Comparison of ENCODE assay signal across 8 cellular contexts in genomic region chr2:226798422-226799210, GRCh38. TPM values are rescaled to one million over a fixed set of nuclear protein-coding genes. Genes with fewer than 3 reads are reported as not detected.
A peak's percentile ranks its signal among the peaks of the same experiment; 100 is the strongest.
DNase-seq lines count a peak whose midpoint lies in the region; TF ChIP-seq lines count a peak whose summit lies in the region.

No MANE protein-coding gene starts in this region.

- no peaks in the 10 kb centered on the region for H3K27me3 Mint-ChIP-seq in activated naive CD4-positive, alpha-beta T cell treated with anti-CD3 and anti-CD28 coated beads, Interleukin-2, amount 50 U/mL, for 24 hours

- no peaks in the 10 kb centered on the region for H3K9me3 Mint-ChIP-seq in activated naive CD4-positive, alpha-beta T cell treated with anti-CD3 and anti-CD28 coated beads, Interleukin-2, amount 50 U/mL, for 24 hours

- H3K9ac ChIP-seq in parathyroid adenoma: peak overlapping the region; percentile 39

- peak overlapping the region; percentile 87 for H3K4me3 Mint-ChIP-seq in activated naive CD4-positive, alpha-beta T cell treated with anti-CD3 and anti-CD28 coated beads, Interleukin-2, amount 50 U/mL, for 24 hours

- H3K36me3 Mint-ChIP-seq in activated naive CD4-positive, alpha-beta T cell treated with anti-CD3 and anti-CD28 coated beads, Interleukin-2, amount 50 U/mL, for 24 hours: no peaks in the 10 kb centered on the region

- H3K36me3 ChIP-seq in GM06990 (ENCODE audit: control insufficient read depth, insufficient read depth, low read length): no peaks in the 10 kb centered on the region
- no peaks in the 10 kb centered on the region for H3K36me3 ChIP-seq in cardiac muscle cell
- no peaks in the 10 kb centered on the region for H3K36me3 ChIP-seq in parathyroid adenoma (ENCODE audit: control insufficient read depth, insufficient read depth, low read length)

- peak; percentile 45 for TF ChIP-seq CTCF in GM06990 (IDR thresholded peaks at IDR 0.05; ENCODE audit: insufficient read depth, low read length, poor library complexity, severe bottlenecking)
- TF ChIP-seq CTCF in cardiac muscle cell (IDR thresholded peaks at IDR 0.05; ENCODE audit: low read depth, low read length): peak; percentile 28
- TF ChIP-seq CTCF in parathyroid adenoma (IDR thresholded peaks at IDR 0.05): no peak

- H3K79me2 ChIP-seq in parathyroid adenoma: no peaks in the 10 kb centered on the region

- peak overlapping the region; percentile 89 for H2AFZ ChIP-seq in parathyroid adenoma

- H3K4me3 ChIP-seq in GM06990 (replicated peaks; ENCODE audit: low read depth, low read length) (peak overlapping the region; percentile 63), cardiac muscle cell (peak overlapping the region; percentile 92), parathyroid adenoma (ENCODE audit: low read depth, low read length) (peak overlapping the region; percentile 67)

- H3K9me3 ChIP-seq in cardiac muscle cell (ENCODE audit: low read depth) (no peaks in the 10 kb centered on the region), parathyroid adenoma (ENCODE audit: control insufficient read depth, low read length) (no peaks in the 10 kb centered on the region)

- peak overlapping the region; percentile 41 for H3K27ac Mint-ChIP-seq in activated naive CD4-positive, alpha-beta T cell treated with anti-CD3 and anti-CD28 coated beads, Interleukin-2, amount 50 U/mL, for 24 hours

- peak overlapping the region; percentile 76 for H3K27ac ChIP-seq in cardiac muscle cell
- H3K27ac ChIP-seq in parathyroid adenoma: peak overlapping the region; percentile 80

- DNase-seq in GM06990 (ENCODE audit: extremely low read depth, insufficient read length) (peak; percentile 68), HCEC 1CT (peak; percentile 73), NCI-H524 (lab: John Stamatoyannopoulos, UW) (peak; percentile 65 to 92), cardiac muscle cell (ENCODE audit: low read depth in 1 of 2, low spot score in 1 of 2) (peak; percentile 53 to 55), foreskin melanocyte (no peak), NCI-H146 treated with DMSO at 0.1 percent for 48 hours (lab: John Stamatoyannopoulos, UW; ENCODE audit: unreplicated experiment) (no peak)

- H3K4me1 Mint-ChIP-seq in activated naive CD4-positive, alpha-beta T cell treated with anti-CD3 and anti-CD28 coated beads, Interleukin-2, amount 50 U/mL, for 24 hours: peaks cover 52% of the 10 kb centered on the region

- peak overlapping the region; percentile 75 for H3K4me2 ChIP-seq in parathyroid adenoma (ENCODE audit: low read length)

- no peaks in the 10 kb centered on the region for H3K27me3 ChIP-seq in GM06990 (replicated peaks; ENCODE audit: control insufficient read depth, insufficient read depth, low read length)
- no peaks in the 10 kb centered on the region for H3K27me3 ChIP-seq in cardiac muscle cell
- no peaks in the 10 kb centered on the region for H3K27me3 ChIP-seq in parathyroid adenoma (ENCODE audit: control insufficient read depth, insufficient read depth, low read length)

- H3K4me1 ChIP-seq in cardiac muscle cell (ENCODE audit: low read depth): peaks cover 24% of the 10 kb centered on the region
- H3K4me1 ChIP-seq in parathyroid adenoma: peaks cover 4% of the 10 kb centered on the region

RNA-seq across cellular contexts. Expression of gene IRS1, which starts 1.0 kb away (rescaled TPM):
- 18.5 and 40.4 TPM in 2 replicates for total RNA-seq in cardiac muscle cell
- 4.1 and 11.5 TPM in 2 replicates for polyA plus RNA-seq in cardiac muscle cell

RNA-seq across cellular contexts. Expression of gene RHBDD1, which starts 37.2 kb away (rescaled TPM):
- total RNA-seq in cardiac muscle cell: 3.6 and 6.3 TPM in 2 replicates
- 12.9 and 17.8 TPM in 2 replicates for polyA plus RNA-seq in cardiac muscle cell

Comparison
In these comparisons a context has a peak if more than half of its experiments do, and no peak if none do; other contexts are left out.
1. DNase-seq: peak in GM06990 (single experiment), HCEC 1CT (single experiment), NCI-H524 (2 of 2) and cardiac muscle cell (2 of 2); none in foreskin melanocyte (single experiment) and NCI-H146 treated with DMSO at 0.1 percent for 48 hours (single experiment).
2. Peak in every context shown above with its lines, with median percentiles within 50 percentile points of each other: H3K4me3 ChIP-seq.